In the genomic region with DNA sequence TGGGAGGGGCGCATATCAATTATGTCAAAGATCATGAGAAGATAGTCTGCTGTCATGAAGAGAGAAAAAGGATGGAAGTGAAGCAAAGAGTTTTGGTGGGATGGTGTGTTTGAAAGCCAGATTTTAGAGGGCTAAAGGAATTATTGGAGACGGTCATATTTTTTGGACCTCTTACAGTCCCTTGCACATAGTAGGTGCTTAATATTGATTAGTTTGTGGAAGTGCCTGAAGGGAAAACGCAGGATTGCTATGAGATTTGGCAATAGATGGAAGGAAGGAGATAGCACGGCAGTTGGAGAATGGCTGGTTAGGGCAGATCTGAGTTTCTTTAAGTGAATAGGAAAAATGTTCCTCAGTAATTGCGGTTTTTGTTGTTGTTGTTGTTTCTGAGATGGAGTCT, we compare ENCODE assay signal across 24 cellular contexts. TPM values are rescaled to one million over a fixed set of nuclear protein-coding genes. Genes with fewer than 3 reads are reported as not detected.
DNase-seq lines count a peak whose midpoint lies in the region; ATAC-seq, FAIRE-seq and TF ChIP-seq lines count a peak whose summit lies in the region.
"Had no signal": no experiment of that assay in that cellular context is flagged by ENCODE, and none has a peak within 500 bp of the region (broad histone marks: within the 10 kb centered on the region; RNA-seq: fewer than 3 reads in every experiment).

No MANE protein-coding gene starts in this region.

- H3K4me3 ChIP-seq in K562 (no peak overlapping the region), A673 (ENCODE audit: low read depth, low read length, poor library complexity, severe bottlenecking) (no peak overlapping the region), left ventricle myocardium inferior (no peak overlapping the region), MM.1S (ENCODE audit: low read length) (no peak overlapping the region)
- H3K4me3 ChIP-seq: BLaER1 treated with 17β-estradiol and CSF1 and Interleukin-3, amounts not matched to agents 10 nM and 100 nM had no signal

- no peaks in the 10 kb centered on the region for H3F3A ChIP-seq in MM.1S (ENCODE audit: insufficient read depth, low read length)

- H3K36me3 Mint-ChIP-seq in WTC11 (peaks cover 35% of the 10 kb centered on the region), mesothelial cell of epicardium (peaks cover 36% of the 10 kb centered on the region), type B pancreatic cell (peaks cover 41% of the 10 kb centered on the region)

- H3K27me3 Mint-ChIP-seq in WTC11 (ENCODE audit: low read depth) (no peaks in the 10 kb centered on the region), mesothelial cell of epicardium (ENCODE audit: low read depth) (no peaks in the 10 kb centered on the region), type B pancreatic cell (no peaks in the 10 kb centered on the region)
- H3K27me3 Mint-ChIP-seq: B cell; CD4-positive, alpha-beta T cell had no signal

- no peak for TF ChIP-seq EP300 in K562 (IDR thresholded peaks at IDR 0.05; ENCODE audit: low read length)

- POLR2A ChIA-PET in WTC11 (lab: Charles Lee): no interaction called here
- POLR2A ChIA-PET in K562 (lab: Yijun Ruan, JAX): interaction anchor here (0.7 kb wide), 1 partner anchor 59 kb away, joined by 3 read pairs; no protein-coding TSS in a partner anchor
- POLR2A ChIA-PET in A673 (lab: Charles Lee; ENCODE audit: low non-redundant PET): no interaction called here

- WGBS in K562 (ENCODE audit: insufficient coverage, low coverage, missing lambda C conversion rate): 45% methylated on average over 4 of the region's 5 CpGs

- H2AFZ ChIP-seq in K562 (ENCODE audit: low read depth, low read length): no peak overlapping the region
- no peak overlapping the region for H2AFZ ChIP-seq in MM.1S (ENCODE audit: low read length)

- H3K36me3 ChIP-seq in K562 (ENCODE audit: control insufficient read depth, insufficient read depth, low read length) (no peaks in the 10 kb centered on the region), A673 (ENCODE audit: insufficient read depth, low read length, poor library complexity, severe bottlenecking) (no peaks in the 10 kb centered on the region), left ventricle myocardium inferior (peaks cover 5% of the 10 kb centered on the region), MM.1S (replicated peaks; ENCODE audit: insufficient read depth, low read length) (no peaks in the 10 kb centered on the region)

- H3K9me3 Mint-ChIP-seq in WTC11 (peaks cover 23% of the 10 kb centered on the region), mesothelial cell of epicardium (peaks cover 25% of the 10 kb centered on the region), type B pancreatic cell (peaks cover 15% of the 10 kb centered on the region)
- H3K9me3 Mint-ChIP-seq: CD4-positive, alpha-beta T cell had no signal

- H3K79me2 ChIP-seq in K562 (ENCODE audit: control insufficient read depth, insufficient read depth, low read length): no peaks in the 10 kb centered on the region
- no peaks in the 10 kb centered on the region for H3K79me2 ChIP-seq in MM.1S (ENCODE audit: low read length)

- ATAC-seq in WTC11 (no peak), K562 (no peak), HG03108 (IDR thresholded peaks at IDR 0.05; ENCODE audit: unreplicated experiment) (no peak)
- ATAC-seq: CD8-positive, alpha-beta T cell had no signal

- H3K9me1 ChIP-seq in K562 (ENCODE audit: control insufficient read depth, insufficient read depth, low read length): no peaks in the 10 kb centered on the region

- no peak for FAIRE-seq in K562 (lab: Jason Lieb, UNC)
- FAIRE-seq: A204.1, D721Med, G401.6, GM12891, GM19239 had no signal

- no peak overlapping the region for H3K4me3 Mint-ChIP-seq in WTC11
- no peak overlapping the region for H3K4me3 Mint-ChIP-seq in mesothelial cell of epicardium
- no peak overlapping the region for H3K4me3 Mint-ChIP-seq in type B pancreatic cell
- H3K4me3 Mint-ChIP-seq: B cell; CD4-positive, alpha-beta T cell; CD8-positive, alpha-beta T cell had no signal

- TF ChIP-seq CTCF in WTC11 (IDR thresholded peaks at IDR 0.05) (no peak), K562 (IDR thresholded peaks at IDR 0.05 in 2 of 3, conservative IDR thresholded peaks at IDR 0.05 in 1 of 3; ENCODE audit: insufficient read depth in 2 of 3, low read depth in 1 of 3, low read length in 3 of 3) (no peak), mesothelial cell of epicardium (IDR thresholded peaks at IDR 0.05; ENCODE audit: unreplicated experiment) (no peak), type B pancreatic cell (conservative IDR thresholded peaks at IDR 0.05) (no peak), A673 (conservative IDR thresholded peaks at IDR 0.05; ENCODE audit: low read depth, low read length) (no peak), left ventricle myocardium inferior (IDR thresholded peaks at IDR 0.05; ENCODE audit: borderline replicate concordance) (no peak), MM.1S (IDR thresholded peaks at IDR 0.05; ENCODE audit: low read length) (no peak)

- no peak for DNase-seq in WTC11 (ENCODE audit: low spot score)
- DNase-seq in K562 (ENCODE audit: extremely low read depth in 1 of 4, low spot score in 3 of 4): no peak
- DNase-seq in mesothelial cell of epicardium (ENCODE audit: low spot score in 2 of 2, unreplicated experiment in 2 of 2): no peak
- DNase-seq in type B pancreatic cell (ENCODE audit: extremely low spot score, unreplicated experiment): no peak
- DNase-seq in A673 (ENCODE audit: low spot score): no peak
- DNase-seq in left ventricle myocardium inferior: no peak
- DNase-seq in MM.1S: no peak
- DNase-seq: 8988T; AML-193; Caco-2; Calu3; CD4-positive, alpha-beta T cell; CD8-positive, alpha-beta T cell; DMS79 treated with DMSO at 0.1 percent for 48 hours; GF-D8 had no signal

- H3K4me1 Mint-ChIP-seq in WTC11: peaks cover 22% of the 10 kb centered on the region
- H3K4me1 Mint-ChIP-seq in mesothelial cell of epicardium: peaks cover 19% of the 10 kb centered on the region
- H3K4me1 Mint-ChIP-seq in type B pancreatic cell (ENCODE audit: unreplicated experiment): peaks cover 16% of the 10 kb centered on the region
- H3K4me1 Mint-ChIP-seq: B cell had no signal

- no peak for TF ChIP-seq RAD21 in K562 (CRISPR knock-in tag; conservative IDR thresholded peaks at IDR 0.05 in 1 of 2, IDR thresholded peaks at IDR 0.05 in 1 of 2)

- H3K4me1 ChIP-seq in K562 (replicated peaks in 1 of 2; ENCODE audit: control insufficient read depth in 2 of 2, insufficient read depth in 2 of 2, low read length in 2 of 2) (no peaks in the 10 kb centered on the region), A673 (ENCODE audit: insufficient read depth, low read length, poor library complexity, severe bottlenecking) (no peaks in the 10 kb centered on the region), left ventricle myocardium inferior (no peaks in the 10 kb centered on the region), MM.1S (ENCODE audit: low read length) (no peaks in the 10 kb centered on the region)
- H3K4me1 ChIP-seq: BLaER1 treated with 17β-estradiol and CSF1 and Interleukin-3, amounts not matched to agents 10 nM and 100 nM had no signal

- in situ Hi-C loops in K562 (cut with MboI): no loop called here

- H4K20me1 ChIP-seq in K562 (replicated peaks; ENCODE audit: control insufficient read depth, insufficient read depth, low read length): no peaks in the 10 kb centered on the region; the same call in 1 of the 2 replicates
- H4K20me1 ChIP-seq in MM.1S (ENCODE audit: insufficient read depth, low read length): no peaks in the 10 kb centered on the region

- H3K27ac ChIP-seq in K562 (ENCODE audit: extremely low read depth, low read depth, low read length) (no peak overlapping the region), A673 (ENCODE audit: low read depth, low read length, poor library complexity, severe bottlenecking) (no peak overlapping the region), left ventricle myocardium inferior (replicated peaks) (no peak overlapping the region), MM.1S (ENCODE audit: low read length) (no peak overlapping the region)
- H3K27ac ChIP-seq: BLaER1 treated with 17β-estradiol and CSF1 and Interleukin-3, amounts not matched to agents 10 nM and 100 nM; C4-2B had no signal

- no TSS peak for BruUV-seq in K562 (replicated peaks; lab: Mats Ljungman, UMichigan)
- BruUV-seq in A673 (replicated peaks; lab: Mats Ljungman, UMichigan): no TSS peak

- peak overlapping the region; percentile 22 for H3K27ac Mint-ChIP-seq in WTC11
- peak overlapping the region; percentile 0 for H3K27ac Mint-ChIP-seq in mesothelial cell of epicardium
- peak overlapping the region; percentile 32 for H3K27ac Mint-ChIP-seq in type B pancreatic cell
- H3K27ac Mint-ChIP-seq: B cell; CD4-positive, alpha-beta T cell; CD8-positive, alpha-beta T cell had no signal

- TF ChIP-seq POLR2A in K562 (conservative IDR thresholded peaks at IDR 0.05): no peak

- H3K4me2 ChIP-seq in K562 (ENCODE audit: insufficient read depth, low read length): no peak overlapping the region
- no peak overlapping the region for H3K4me2 ChIP-seq in MM.1S (ENCODE audit: low read depth, low read length)
- H3K4me2 ChIP-seq: BLaER1 treated with 17β-estradiol and CSF1 and Interleukin-3, amounts not matched to agents 10 nM and 100 nM had no signal

- H3K9ac ChIP-seq in K562 (ENCODE audit: insufficient read depth in 1 of 2, low read depth in 2 of 2, low read length in 2 of 2) (no peak overlapping the region), MM.1S (ENCODE audit: low read length) (no peak overlapping the region)
- H3K9ac ChIP-seq: BLaER1 treated with 17β-estradiol and CSF1 and Interleukin-3, amounts not matched to agents 10 nM and 100 nM had no signal

- no peaks in the 10 kb centered on the region for H3K9me2 ChIP-seq in MM.1S (replicated peaks; ENCODE audit: insufficient read depth, low read length)

- no peaks in the 10 kb centered on the region for H3K9me3 ChIP-seq in K562 (replicated peaks; ENCODE audit: control insufficient read depth, insufficient read depth, low read depth, low read length)
- no peaks in the 10 kb centered on the region for H3K9me3 ChIP-seq in A673 (ENCODE audit: low read depth, low read length, poor library complexity, severe bottlenecking)
- H3K9me3 ChIP-seq in left ventricle myocardium inferior (replicated peaks): peaks cover 9% of the 10 kb centered on the region
- no peaks in the 10 kb centered on the region for H3K9me3 ChIP-seq in MM.1S (replicated peaks; ENCODE audit: insufficient read depth, low read length)

- intact Hi-C loops in K562 (cut with micrococcal nuclease) (no loop called here), A673 (cut with micrococcal nuclease; ENCODE audit: unreplicated experiment) (no loop called here), left ventricle myocardium inferior (cut with micrococcal nuclease) (no loop called here)

- H3K27me3 ChIP-seq in K562 (ENCODE audit: control insufficient read depth in 2 of 2, insufficient read depth in 2 of 2, low read length in 2 of 2) (no peaks in the 10 kb centered on the region), A673 (replicated peaks; ENCODE audit: insufficient read depth, low read depth, low read length, poor library complexity) (no peaks in the 10 kb centered on the region), left ventricle myocardium inferior (ENCODE audit: low read depth) (no peaks in the 10 kb centered on the region), MM.1S (replicated peaks; ENCODE audit: insufficient read depth, low read length) (no peaks in the 10 kb centered on the region)
- H3K27me3 ChIP-seq: BLaER1 treated with 17β-estradiol and CSF1 and Interleukin-3, amounts not matched to agents 10 nM and 100 nM had no signal

- CTCF ChIA-PET in WTC11 (lab: Charles Lee) (interaction anchor here (0.6 to 1.5 kb wide), 2 partner anchors 147 to 184 kb away, joined by 3 to 4 read pairs; no protein-coding TSS in a partner anchor), K562 (lab: Yijun Ruan, JAX; ENCODE audit: low intra/inter-chr PET ratio) (no interaction called here), A673 (lab: Charles Lee) (no interaction called here)

RNA-seq across cellular contexts. Expression of a gene that starts 15.9 kb away (rescaled TPM):
- total RNA-seq in WTC11 (2021) (34.9 to 40.0 TPM (median 37.7 TPM) in 3 replicates), K562 (2014; rRNA removed) (4.8 and 5.4 TPM in 2 replicates), K562 (2014; rRNA removed; fragmentation: Illumina TruSeq; extraction: Trizol) (11.5 and 14.4 TPM in 2 replicates), K562 (2015; rRNA removed; fragmentation: Illumina TruSeq; extraction: Trizol) (9.4 TPM in 2 replicates), K562 (2021) (8.7 and 9.3 TPM in 2 replicates), mesothelial cell of epicardium (43.4 to 43.9 TPM (median 43.4 TPM) in 3 replicates), type B pancreatic cell (ENCODE audit: low replicate concordance) (29.3 and 37.6 TPM in 2 replicates), A673 (2021) (25.8 and 26.5 TPM in 2 replicates), left ventricle myocardium inferior (9.1 TPM)
- total RNA-seq in K562 (2011; cell fraction: chromatin; rRNA removed; ENCODE audit: low replicate concordance): 14.3 and 43.5 TPM in 2 replicates
- 7.2 and 8.8 TPM in 2 replicates for total RNA-seq in K562 (2011; cell fraction: nucleolus; rRNA removed)
- total RNA-seq in K562 (2011; cell fraction: nucleoplasm; rRNA removed): 18.9 and 25.1 TPM in 2 replicates
- polyA plus RNA-seq in K562 (2011; rRNA removed) (10.7 and 14.1 TPM in 2 replicates), K562 (2014; fragmentation: Illumina TruSeq; extraction: Trizol) (7.6 and 8.2 TPM in 2 replicates), K562 (2014; fragmentation: Nextera tagmentation; extraction: Ambion mirVana) (1 to 10 TPM; 2.3 to 3.0 TPM), K562 (2014; rRNA removed) (6.0 and 6.3 TPM in 2 replicates)
- polyA plus RNA-seq in K562 (2011; cell fraction: cytosol; rRNA removed): 4.1 and 5.4 TPM in 2 replicates
- 9.1 and 14.7 TPM in 2 replicates for polyA plus RNA-seq in K562 (2011; cell fraction: nucleus; rRNA removed)
- 5.4 and 6.8 TPM in 2 replicates for polyA plus RNA-seq in K562 (2012)
- polyA minus RNA-seq in K562 (2011; rRNA and poly(A)+ RNA removed): 29.8 and 36.4 TPM in 2 replicates
- 9.3 and 10.0 TPM in 2 replicates for polyA minus RNA-seq in K562 (2011; cell fraction: cytosol; rRNA and poly(A)+ RNA removed)
- polyA minus RNA-seq in K562 (2011; cell fraction: nucleus; rRNA and poly(A)+ RNA removed): 18.3 and 35.3 TPM in 2 replicates
